Comparison of ENCODE assay signal across 3 cellular contexts in the genomic region with DNA sequence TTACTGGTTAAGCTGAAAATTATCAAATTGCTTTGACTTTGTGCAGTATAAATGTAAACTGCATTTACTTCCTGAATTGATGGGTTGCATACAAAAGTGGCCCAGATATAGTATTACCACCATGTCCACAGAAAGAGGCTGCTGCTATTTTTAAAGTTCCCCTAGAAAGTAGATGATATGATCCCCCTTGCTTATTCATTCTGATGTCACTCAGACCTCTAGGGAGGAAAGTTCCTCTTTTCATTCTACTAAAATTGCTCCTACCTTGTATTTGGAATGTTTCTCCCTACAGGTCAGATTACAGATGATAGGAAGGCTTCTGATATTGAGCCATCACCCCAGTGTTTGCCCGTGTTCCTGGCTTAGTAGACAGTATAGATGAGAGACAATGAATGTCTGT.
TF ChIP-seq lines count a peak whose summit lies in the region.

No MANE protein-coding gene starts in this region.

TF ChIP-seq in SK-N-SH, 30 proteins besides CTCF, POLR2A, EP300 and RAD21:
- TF ChIP-seq FOXM1 (IDR thresholded peaks at IDR 0.05; ENCODE audit: low read depth) (no peak), FOXJ3 (CRISPR knock-in tag; IDR thresholded peaks at IDR 0.05) (no peak), GATA2 (CRISPR knock-in tag; IDR thresholded peaks at IDR 0.05) (no peak), MEF2A (IDR thresholded peaks at IDR 0.05; ENCODE audit: borderline replicate concordance, low read depth) (no peak), RFX5 (IDR thresholded peaks at IDR 0.05; ENCODE audit: low read length) (no peak), NFIC (IDR thresholded peaks at IDR 0.05; ENCODE audit: borderline replicate concordance) (no peak), TEAD4 (IDR thresholded peaks at IDR 0.05; ENCODE audit: borderline replicate concordance, insufficient read depth) (no peak), USF2 (IDR thresholded peaks at IDR 0.05; ENCODE audit: borderline replicate concordance, low read depth, low read length) (no peak), EZH2phosphoT487 (IDR thresholded peaks at IDR 0.05; ENCODE audit: borderline replicate concordance, low read depth) (no peak)

TF ChIP-seq in SK-N-SH treated with all-trans-retinoic acid at 6 μM for 48 hours, 23 proteins besides CTCF, POLR2A, EP300 and RAD21:
- TF ChIP-seq ZNF70 (CRISPR knock-in tag; IDR thresholded peaks at IDR 0.05), result no peak
- TF ChIP-seq ISL1 (CRISPR knock-in tag; IDR thresholded peaks at IDR 0.05), result no peak
- TF ChIP-seq GLIS3 (CRISPR knock-in tag; IDR thresholded peaks at IDR 0.05), result no peak
- no peak for TF ChIP-seq TCF4 (CRISPR knock-in tag; IDR thresholded peaks at IDR 0.05; ENCODE audit: borderline replicate concordance)
- TF ChIP-seq ZNF8 (CRISPR knock-in tag; IDR thresholded peaks at IDR 0.05), result no peak
- TF ChIP-seq, protein P1, sequence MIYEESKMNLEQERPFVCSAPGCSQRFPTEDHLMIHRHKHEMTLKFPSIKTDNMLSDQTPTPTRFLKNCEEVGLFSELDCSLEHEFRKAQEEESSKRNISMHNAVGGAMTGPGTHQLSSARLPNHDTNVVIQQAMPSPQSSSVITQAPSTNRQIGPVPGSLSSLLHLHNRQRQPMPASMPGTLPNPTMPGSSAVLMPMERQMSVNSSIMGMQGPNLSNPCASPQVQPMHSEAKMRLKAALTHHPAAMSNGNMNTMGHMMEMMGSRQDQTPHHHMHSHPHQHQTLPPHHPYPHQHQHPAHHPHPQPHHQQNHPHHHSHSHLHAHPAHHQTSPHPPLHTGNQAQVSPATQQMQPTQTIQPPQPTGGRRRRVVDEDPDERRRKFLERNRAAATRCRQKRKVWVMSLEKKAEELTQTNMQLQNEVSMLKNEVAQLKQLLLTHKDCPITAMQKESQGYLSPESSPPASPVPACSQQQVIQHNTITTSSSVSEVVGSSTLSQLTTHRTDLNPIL (CRISPR knock-in tag; IDR thresholded peaks at IDR 0.05; ENCODE audit: low read depth), result no peak
- no peak for TF ChIP-seq ZFP30 (CRISPR knock-in tag; IDR thresholded peaks at IDR 0.05)
- TF ChIP-seq, protein P2, sequence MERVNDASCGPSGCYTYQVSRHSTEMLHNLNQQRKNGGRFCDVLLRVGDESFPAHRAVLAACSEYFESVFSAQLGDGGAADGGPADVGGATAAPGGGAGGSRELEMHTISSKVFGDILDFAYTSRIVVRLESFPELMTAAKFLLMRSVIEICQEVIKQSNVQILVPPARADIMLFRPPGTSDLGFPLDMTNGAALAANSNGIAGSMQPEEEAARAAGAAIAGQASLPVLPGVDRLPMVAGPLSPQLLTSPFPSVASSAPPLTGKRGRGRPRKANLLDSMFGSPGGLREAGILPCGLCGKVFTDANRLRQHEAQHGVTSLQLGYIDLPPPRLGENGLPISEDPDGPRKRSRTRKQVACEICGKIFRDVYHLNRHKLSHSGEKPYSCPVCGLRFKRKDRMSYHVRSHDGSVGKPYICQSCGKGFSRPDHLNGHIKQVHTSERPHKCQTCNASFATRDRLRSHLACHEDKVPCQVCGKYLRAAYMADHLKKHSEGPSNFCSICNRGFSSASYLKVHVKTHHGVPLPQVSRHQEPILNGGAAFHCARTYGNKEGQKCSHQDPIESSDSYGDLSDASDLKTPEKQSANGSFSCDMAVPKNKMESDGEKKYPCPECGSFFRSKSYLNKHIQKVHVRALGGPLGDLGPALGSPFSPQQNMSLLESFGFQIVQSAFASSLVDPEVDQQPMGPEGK (CRISPR knock-in tag; IDR thresholded peaks at IDR 0.05; ENCODE audit: borderline replicate concordance), result no peak
- TF ChIP-seq ZNF565 (CRISPR knock-in tag; conservative IDR thresholded peaks at IDR 0.05; ENCODE audit: low read depth), result no peak
- TF ChIP-seq OSR1 (CRISPR knock-in tag; IDR thresholded peaks at IDR 0.05), result no peak
- TF ChIP-seq RARB (CRISPR knock-in tag; IDR thresholded peaks at IDR 0.05), result no peak
- TF ChIP-seq, protein P3, sequence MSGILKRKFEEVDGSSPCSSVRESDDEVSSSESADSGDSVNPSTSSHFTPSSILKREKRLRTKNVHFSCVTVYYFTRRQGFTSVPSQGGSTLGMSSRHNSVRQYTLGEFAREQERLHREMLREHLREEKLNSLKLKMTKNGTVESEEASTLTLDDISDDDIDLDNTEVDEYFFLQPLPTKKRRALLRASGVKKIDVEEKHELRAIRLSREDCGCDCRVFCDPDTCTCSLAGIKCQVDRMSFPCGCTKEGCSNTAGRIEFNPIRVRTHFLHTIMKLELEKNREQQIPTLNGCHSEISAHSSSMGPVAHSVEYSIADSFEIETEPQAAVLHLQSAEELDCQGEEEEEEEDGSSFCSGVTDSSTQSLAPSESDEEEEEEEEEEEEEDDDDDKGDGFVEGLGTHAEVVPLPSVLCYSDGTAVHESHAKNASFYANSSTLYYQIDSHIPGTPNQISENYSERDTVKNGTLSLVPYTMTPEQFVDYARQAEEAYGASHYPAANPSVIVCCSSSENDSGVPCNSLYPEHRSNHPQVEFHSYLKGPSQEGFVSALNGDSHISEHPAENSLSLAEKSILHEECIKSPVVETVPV (CRISPR knock-in tag; IDR thresholded peaks at IDR 0.05), result no peak
- no peak for TF ChIP-seq ZC3H10 (CRISPR knock-in tag; IDR thresholded peaks at IDR 0.05)

TF ChIP-seq in endothelial cell of umbilical vein, 7 proteins besides CTCF, POLR2A, EP300 and RAD21:
- TF ChIP-seq FOS (IDR thresholded peaks at IDR 0.05; ENCODE audit: borderline replicate concordance, insufficient read depth, low read length) (no peak), GATA2 (IDR thresholded peaks at IDR 0.05; ENCODE audit: insufficient read depth, insufficient read length, low read depth, low read length) (no peak), POLR2AphosphoS5 (IDR thresholded peaks at IDR 0.05; ENCODE audit: insufficient read depth, low read depth, low read length) (no peak), EZH2 (IDR thresholded peaks at IDR 0.05; ENCODE audit: borderline replicate concordance, low read depth, low read length, severe bottlenecking) (no peak), MYC (IDR thresholded peaks at IDR 0.05; ENCODE audit: low read depth, low read length) (no peak), JUN (IDR thresholded peaks at IDR 0.05; ENCODE audit: borderline replicate concordance, insufficient read depth, insufficient read length, low read depth) (no peak)
- TF ChIP-seq, protein P4, sequence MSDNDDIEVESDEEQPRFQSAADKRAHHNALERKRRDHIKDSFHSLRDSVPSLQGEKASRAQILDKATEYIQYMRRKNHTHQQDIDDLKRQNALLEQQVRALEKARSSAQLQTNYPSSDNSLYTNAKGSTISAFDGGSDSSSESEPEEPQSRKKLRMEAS (IDR thresholded peaks at IDR 0.05; ENCODE audit: insufficient read depth, insufficient read length), result no peak
